ENCODE assay signal across 1 cellular context in the genomic region with DNA sequence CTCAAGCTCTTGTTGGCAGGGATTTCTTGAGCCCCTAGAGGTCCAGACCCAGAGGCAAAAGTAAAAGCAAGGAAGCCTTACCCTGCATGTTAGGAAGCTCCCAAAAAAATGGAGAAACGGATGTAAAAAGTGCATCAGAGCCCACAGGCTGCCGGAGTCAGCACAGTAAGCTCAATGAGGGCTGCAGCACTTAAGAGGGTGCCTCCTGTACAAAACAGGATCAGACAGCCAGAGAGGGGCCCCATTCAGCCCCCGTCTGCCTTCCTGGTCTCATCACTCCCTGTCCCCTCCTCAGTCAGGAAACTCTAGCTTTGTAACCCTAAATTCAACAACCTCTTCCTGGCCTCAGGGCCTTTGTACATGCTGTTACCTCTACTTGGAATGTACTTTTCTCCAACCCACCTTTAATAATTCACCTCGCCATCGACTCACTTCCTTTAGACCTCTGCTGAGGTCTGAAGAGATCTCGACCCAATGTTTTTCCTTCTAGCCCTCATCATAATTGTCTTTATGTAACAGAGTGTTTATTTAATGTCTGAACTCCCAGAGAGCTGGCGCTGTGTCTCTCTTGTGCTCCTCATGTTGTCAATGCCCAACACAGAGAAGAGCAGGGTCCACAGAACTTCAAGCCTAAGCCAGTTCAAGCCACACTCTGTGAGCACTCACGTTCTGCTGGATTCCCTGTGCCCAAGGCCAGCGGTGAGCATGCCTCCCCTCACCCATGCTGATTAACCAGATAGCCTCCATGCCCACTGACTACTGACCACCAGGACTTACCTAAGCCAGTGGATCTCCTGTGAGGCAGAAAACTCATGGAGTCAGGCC.
TF ChIP-seq lines count a peak whose summit lies in the region.

No MANE protein-coding gene starts in this region.

TF ChIP-seq in GM12878, 131 proteins besides CTCF, POLR2A, EP300 and RAD21:
- no peak for TF ChIP-seq RAD51 (IDR thresholded peaks at IDR 0.05)
- TF ChIP-seq NFYA (IDR thresholded peaks at IDR 0.05; ENCODE audit: borderline replicate concordance, low read depth, low read length), result no peak
- TF ChIP-seq ZNF384 (IDR thresholded peaks at IDR 0.05; ENCODE audit: borderline replicate concordance, low read depth, low read length), result no peak
- TF ChIP-seq, protein P1, sequence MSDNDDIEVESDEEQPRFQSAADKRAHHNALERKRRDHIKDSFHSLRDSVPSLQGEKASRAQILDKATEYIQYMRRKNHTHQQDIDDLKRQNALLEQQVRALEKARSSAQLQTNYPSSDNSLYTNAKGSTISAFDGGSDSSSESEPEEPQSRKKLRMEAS (IDR thresholded peaks at IDR 0.05; ENCODE audit: low read depth, low read length), result no peak
- no peak for TF ChIP-seq ESRRA (IDR thresholded peaks at IDR 0.05; ENCODE audit: low read length)
- no peak for TF ChIP-seq ZNF207 (IDR thresholded peaks at IDR 0.05; ENCODE audit: borderline replicate concordance)
- 0 out of 2 replicates have a peak, but pooled peaks have one; percentile 15 for TF ChIP-seq ASH2L (IDR thresholded peaks at IDR 0.05; ENCODE audit: borderline replicate concordance, low read depth)
